11 cellular contexts compared by ENCODE assay signal in genomic region chr17:80619535-80620235, GRCh38.
A peak's percentile ranks its signal among the peaks of the same experiment; 100 is the strongest.
DNase-seq lines count a peak whose midpoint lies in the region; ATAC-seq lines count a peak whose summit lies in the region.
"Had no signal": no experiment of that assay in that cellular context is flagged by ENCODE, and none has a peak within 500 bp of the region (broad histone marks: within the 10 kb centered on the region; RNA-seq: fewer than 3 reads in every experiment).

No MANE protein-coding gene starts in this region.

- DNase-seq in ACHN (peak; percentile 91), HS-5 (ENCODE audit: low read depth) (peak; percentile 23), amniotic epithelial cell (ENCODE audit: low read depth) (peak; percentile 59), iris pigment epithelial cell (ENCODE audit: low read depth) (peak; percentile 25), NCI-H2171 (lab: John Stamatoyannopoulos, UW) (no peak)
- DNase-seq in activated naive CD4-positive, alpha-beta T cell treated with anti-CD3 and anti-CD28 coated beads, Interleukin-2, amount 10 ng/mL, durations not matched to agents 7 days and 5 days, result no peak
- DNase-seq: activated B cell treated with CpG ODN at 0.5 μM for 24 hours, MV-4-11 had no signal

- H3K27ac Mint-ChIP-seq in activated naive CD4-positive, alpha-beta T cell treated with anti-CD3 and anti-CD28 coated beads, Interleukin-2, amount 10 ng/mL, durations not matched to agents 7 days and 5 days, result no peak overlapping the region
- H3K27ac Mint-ChIP-seq: activated B cell treated with CpG ODN at 0.5 μM for 24 hours; dendritic cell treated with granulocyte-macrophage colony-stimulating factor and Interleukin-4, amounts not matched to agents 40 ng/mL and 50 ng/mL, for 4 days had no signal

- ATAC-seq in GM19455 (IDR thresholded peaks at IDR 0.05; ENCODE audit: unreplicated experiment) (no peak), HG03520 (IDR thresholded peaks at IDR 0.05; ENCODE audit: unreplicated experiment) (no peak)

- in situ Hi-C loops in ACHN (cut with HindIII; ENCODE audit: low pct_ligation_motif_present, low pct_unique_long_range_greater_than_20kb, low sequenced_read_pairs), result no loop called here

- H3K9me3 Mint-ChIP-seq in activated naive CD4-positive, alpha-beta T cell treated with anti-CD3 and anti-CD28 coated beads, Interleukin-2, amount 10 ng/mL, durations not matched to agents 7 days and 5 days, result no peaks in the 10 kb centered on the region
- H3K9me3 Mint-ChIP-seq: activated B cell treated with CpG ODN at 0.5 μM for 24 hours; dendritic cell treated with granulocyte-macrophage colony-stimulating factor and Interleukin-4, amounts not matched to agents 40 ng/mL and 50 ng/mL, for 4 days had no signal

- H3K4me3 Mint-ChIP-seq in activated naive CD4-positive, alpha-beta T cell treated with anti-CD3 and anti-CD28 coated beads, Interleukin-2, amount 10 ng/mL, durations not matched to agents 7 days and 5 days, result no peak overlapping the region
- H3K4me3 Mint-ChIP-seq: activated B cell treated with CpG ODN at 0.5 μM for 24 hours; dendritic cell treated with granulocyte-macrophage colony-stimulating factor and Interleukin-4, amounts not matched to agents 40 ng/mL and 50 ng/mL, for 4 days had no signal

- H3K36me3 Mint-ChIP-seq in activated naive CD4-positive, alpha-beta T cell treated with anti-CD3 and anti-CD28 coated beads, Interleukin-2, amount 10 ng/mL, durations not matched to agents 7 days and 5 days, result peaks cover 17% of the 10 kb centered on the region

- CTCF ChIA-PET in activated naive CD4-positive, alpha-beta T cell treated with anti-CD3 and anti-CD28 coated beads, Interleukin-2, amount 10 ng/mL, durations not matched to agents 7 days and 5 days (lab: Charles Lee), result interaction anchor here (0.6 to 1.6 kb wide), 3 partner anchors 10 to 28 kb away, joined by 3 to 4 read pairs (median 4); no protein-coding TSS in a partner anchor

- no peaks in the 10 kb centered on the region for H3K27me3 Mint-ChIP-seq in activated naive CD4-positive, alpha-beta T cell treated with anti-CD3 and anti-CD28 coated beads, Interleukin-2, amount 10 ng/mL, durations not matched to agents 7 days and 5 days
- H3K27me3 Mint-ChIP-seq: activated B cell treated with CpG ODN at 0.5 μM for 24 hours; dendritic cell treated with granulocyte-macrophage colony-stimulating factor and Interleukin-4, amounts not matched to agents 40 ng/mL and 50 ng/mL, for 4 days had no signal

- H3K4me1 Mint-ChIP-seq in activated naive CD4-positive, alpha-beta T cell treated with anti-CD3 and anti-CD28 coated beads, Interleukin-2, amount 10 ng/mL, durations not matched to agents 7 days and 5 days, result peaks cover 58% of the 10 kb centered on the region

Comparison
In these comparisons a context has a peak if more than half of its experiments do, and no peak if none do; other contexts are left out.
1. DNase-seq: peak in ACHN (single experiment), HS-5 (single experiment), amniotic epithelial cell (single experiment) and iris pigment epithelial cell (single experiment); none in NCI-H2171 (single experiment) and activated naive CD4-positive, alpha-beta T cell treated with anti-CD3 and anti-CD28 coated beads, Interleukin-2, amount 10 ng/mL, durations not matched to agents 7 days and 5 days (single experiment).